ENCODE assay signal across 28 cellular contexts in the genomic region with DNA sequence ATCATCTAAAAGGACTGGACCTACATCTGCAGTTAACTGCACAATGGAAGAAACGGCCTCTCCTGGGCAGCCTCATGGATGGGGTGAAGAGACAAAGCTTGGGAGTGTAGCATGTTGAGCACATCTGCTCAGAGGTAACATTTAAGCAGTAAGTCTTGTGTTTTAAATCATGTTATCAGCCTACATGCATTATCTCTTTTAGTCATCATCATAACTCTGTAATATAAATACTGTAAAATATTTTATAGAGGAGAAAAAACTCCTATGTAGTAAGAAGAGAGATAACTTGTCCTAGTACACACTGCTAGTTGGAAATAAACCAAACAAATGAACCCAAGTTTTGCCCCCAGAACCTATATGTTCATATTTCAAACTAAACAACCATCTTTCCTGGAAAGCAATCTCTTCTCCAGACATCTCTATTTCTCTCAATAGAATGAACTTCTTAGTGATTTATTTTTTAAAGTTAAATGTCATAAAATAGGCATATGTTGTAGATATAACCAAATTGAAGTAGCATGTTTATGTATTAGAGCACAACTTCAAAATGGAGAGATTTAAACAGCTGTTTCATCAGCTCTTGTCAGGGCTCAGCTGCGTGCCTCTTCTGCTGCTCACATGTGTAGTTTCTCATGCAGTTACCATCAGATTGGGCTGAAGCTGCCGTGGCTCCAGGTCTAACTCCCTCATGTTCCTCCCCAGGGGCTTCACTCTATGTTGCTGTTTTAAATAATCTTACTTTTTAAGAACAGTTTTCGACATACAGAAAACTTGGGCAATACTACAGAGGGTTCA.
"Had no signal": no experiment of that assay in that cellular context is flagged by ENCODE, and none has a peak within 500 bp of the region (broad histone marks: within the 10 kb centered on the region; RNA-seq: fewer than 3 reads in every experiment).

No MANE protein-coding gene starts in this region.

- H3K4me2 ChIP-seq: neural progenitor cell had no signal

- H3K27me3 Mint-ChIP-seq: naive thymus-derived CD4-positive, alpha-beta T cell; progenitor cell of endocrine pancreas; stimulated activated naive B cell treated with anti-CD40 and anti-IgM and Interleukin-4, amounts not matched to agents 10 μg/mL and 1 μg/mL and 100 μg/mL, for 72 hours; stimulated activated naive CD8-positive, alpha-beta T cell treated with anti-CD3 and anti-CD28 coated beads, Interleukin-15, Interleukin-2, amounts not matched to agents 100 ng/mL and 50 ng/mL, for 24 hours had no signal

- ATAC-seq: naive thymus-derived CD4-positive, alpha-beta T cell; natural killer cell; psoas muscle; right cardiac atrium; sciatic nerve; stimulated activated effector memory CD8-positive, alpha-beta T cell treated with anti-CD3 and anti-CD28 coated beads, Interleukin-12 subunit alpha, Interleukin-12 subunit beta, amount 100 ng/mL, for 72 hours; stimulated activated naive B cell treated with anti-CD40 and anti-IgM and Interleukin-4, amounts not matched to agents 10 μg/mL and 1 μg/mL and 100 μg/mL, for 72 hours; upper lobe of right lung had no signal

- H3K36me3 ChIP-seq: neural progenitor cell, ovary, stomach, thoracic aorta, thyroid gland, tibial nerve, upper lobe of right lung, uterus had no signal

- DNase-seq: naive thymus-derived CD4-positive, alpha-beta T cell; natural killer cell; occipital lobe; ovary; posterior cingulate gyrus; psoas muscle; right cardiac atrium; stimulated activated CD4-positive, alpha-beta T cell treated with anti-CD3 and anti-CD28 coated beads, Interleukin-15, amount 100 ng/mL, for 24 hours; stimulated activated CD4-positive, alpha-beta T cell treated with anti-CD3 and anti-CD28 coated beads, Interleukin-2, amount 100 ng/mL, for 24 hours; stimulated activated CD4-positive, alpha-beta T cell treated with anti-CD3 and anti-CD28 coated beads, Interleukin-2, amount 100 ng/mL, for 48 hours; stimulated activated CD4-positive, alpha-beta T cell treated with anti-CD3 and anti-CD28 coated beads, Interleukin-4, amount 100 ng/mL, for 24 hours; stimulated activated naive B cell treated with anti-CD40 and anti-IgM and Interleukin-4, amounts not matched to agents 10 μg/mL and 1 μg/mL and 100 μg/mL, for 72 hours; stimulated activated naive CD4-positive, alpha-beta T cell treated with Interleukin-2 at 50 U/mL for 16 hours; stomach; thyroid gland; trophoblast cell; upper lobe of right lung; uterus had no signal

- H3K9me3 Mint-ChIP-seq: nephron; neural progenitor cell; stimulated activated naive CD8-positive, alpha-beta T cell treated with anti-CD3 and anti-CD28 coated beads, Interleukin-15, Interleukin-2, amounts not matched to agents 100 ng/mL and 50 ng/mL, for 24 hours had no signal

- H3K4me3 Mint-ChIP-seq: naive thymus-derived CD4-positive, alpha-beta T cell; natural killer cell; nephron; neural progenitor cell; stimulated activated effector memory CD8-positive, alpha-beta T cell treated with anti-CD3 and anti-CD28 coated beads, Interleukin-12 subunit alpha, Interleukin-12 subunit beta, amount 100 ng/mL, for 72 hours; stimulated activated naive B cell treated with anti-CD40 and anti-IgM and Interleukin-4, amounts not matched to agents 10 μg/mL and 1 μg/mL and 100 μg/mL, for 72 hours; stimulated activated naive CD8-positive, alpha-beta T cell treated with anti-CD3 and anti-CD28 coated beads, Interleukin-15, Interleukin-2, amounts not matched to agents 100 ng/mL and 50 ng/mL, for 24 hours had no signal

- H3K4me1 Mint-ChIP-seq: naive thymus-derived CD4-positive, alpha-beta T cell; natural killer cell; neural progenitor cell; stimulated activated effector memory CD8-positive, alpha-beta T cell treated with anti-CD3 and anti-CD28 coated beads, Interleukin-12 subunit alpha, Interleukin-12 subunit beta, amount 100 ng/mL, for 72 hours; stimulated activated naive B cell treated with anti-CD40 and anti-IgM and Interleukin-4, amounts not matched to agents 10 μg/mL and 1 μg/mL and 100 μg/mL, for 72 hours had no signal

- H3K27me3 ChIP-seq: neural progenitor cell, ovary, stomach, thyroid gland, tibial nerve, upper lobe of right lung, uterus had no signal

- H3K36me3 Mint-ChIP-seq: naive thymus-derived CD4-positive, alpha-beta T cell; neural progenitor cell; stimulated activated effector memory CD8-positive, alpha-beta T cell treated with anti-CD3 and anti-CD28 coated beads, Interleukin-12 subunit alpha, Interleukin-12 subunit beta, amount 100 ng/mL, for 72 hours; stimulated activated naive B cell treated with anti-CD40 and anti-IgM and Interleukin-4, amounts not matched to agents 10 μg/mL and 1 μg/mL and 100 μg/mL, for 72 hours had no signal

- H3K9ac ChIP-seq: neural progenitor cell, parathyroid adenoma had no signal

- H3K79me2 ChIP-seq: parathyroid adenoma had no signal

- H2AFZ ChIP-seq: neural progenitor cell, parathyroid adenoma had no signal

- H3K4me3 ChIP-seq: neural progenitor cell, ovary, psoas muscle, skin epidermis, stomach, thoracic aorta, thyroid gland, tibial nerve, upper lobe of right lung, uterus had no signal

- H3K27ac Mint-ChIP-seq: naive thymus-derived CD4-positive, alpha-beta T cell; natural killer cell; nephron; neural progenitor cell; progenitor cell of endocrine pancreas; stimulated activated effector memory CD8-positive, alpha-beta T cell treated with anti-CD3 and anti-CD28 coated beads, Interleukin-12 subunit alpha, Interleukin-12 subunit beta, amount 100 ng/mL, for 72 hours; stimulated activated naive B cell treated with anti-CD40 and anti-IgM and Interleukin-4, amounts not matched to agents 10 μg/mL and 1 μg/mL and 100 μg/mL, for 72 hours; stimulated activated naive CD8-positive, alpha-beta T cell treated with anti-CD3 and anti-CD28 coated beads, Interleukin-15, Interleukin-2, amounts not matched to agents 100 ng/mL and 50 ng/mL, for 24 hours had no signal

- H3K4me1 ChIP-seq: neural progenitor cell, parathyroid adenoma, psoas muscle, stomach, thyroid gland, tibial nerve, upper lobe of right lung, uterus had no signal

- H3K27ac ChIP-seq: neural progenitor cell, ovary, parathyroid adenoma, psoas muscle, skin epidermis, stomach, thoracic aorta, thyroid gland, tibial nerve, upper lobe of right lung, uterus had no signal

- H3K9me3 ChIP-seq: psoas muscle, stomach, thoracic aorta, thyroid gland, tibial nerve, upper lobe of right lung, uterus had no signal
